Comparison of ENCODE assay signal across 23 cellular contexts in the genomic region with DNA sequence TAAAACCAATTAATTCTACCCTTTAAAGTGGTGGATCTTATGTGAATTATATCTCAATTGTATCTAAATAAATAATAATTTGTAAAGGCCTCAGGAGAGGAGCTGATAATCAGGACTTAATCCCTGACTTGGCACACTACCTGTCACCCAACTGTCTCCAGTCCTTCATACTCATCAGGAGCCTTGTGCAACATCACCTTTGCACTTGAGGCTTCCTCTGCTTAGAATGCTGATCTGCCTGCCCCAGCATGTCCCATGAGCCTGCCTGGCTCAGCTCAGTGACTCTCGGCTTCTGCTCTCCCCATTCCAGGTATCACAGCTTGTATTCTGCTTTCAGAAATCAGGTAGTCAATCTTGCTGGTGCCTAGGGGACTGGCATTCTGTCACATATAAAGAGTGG. TPM values are rescaled to one million over a fixed set of nuclear protein-coding genes. Genes with fewer than 3 reads are reported as not detected.
A peak's percentile ranks its signal among the peaks of the same experiment; 100 is the strongest.
DNase-seq lines count a peak whose midpoint lies in the region; ATAC-seq and TF ChIP-seq lines count a peak whose summit lies in the region.
"Had no signal": no experiment of that assay in that cellular context is flagged by ENCODE, and none has a peak within 500 bp of the region (broad histone marks: within the 10 kb centered on the region; RNA-seq: fewer than 3 reads in every experiment).

No MANE protein-coding gene starts in this region.

- H3K9ac ChIP-seq in liver (ENCODE audit: low read depth in 1 of 2, low read length in 2 of 2): no peak overlapping the region

- TF ChIP-seq CTCF in liver (IDR thresholded peaks at IDR 0.05; ENCODE audit: low read depth, low read length, missing input control): no peak

- H3K27ac ChIP-seq in epithelial cell of prostate (no peak overlapping the region), liver (ENCODE audit: low read depth in 1 of 2, low read length in 2 of 2) (no peak overlapping the region)

- no peaks in the 10 kb centered on the region for H3K36me3 ChIP-seq in liver (ENCODE audit: control insufficient read depth in 4 of 4, insufficient read depth in 3 of 4, low read depth in 1 of 4, low read length in 3 of 4)

- no peaks in the 10 kb centered on the region for H3K9me3 ChIP-seq in liver (ENCODE audit: control insufficient read depth in 4 of 4, low read length in 3 of 4)

- H3K4me3 ChIP-seq in liver (ENCODE audit: low read depth in 1 of 3, low read length in 3 of 3): no peak overlapping the region

- peak in 1 of 2 donors; percentile 19 for TF ChIP-seq RAD21 in liver (IDR thresholded peaks at IDR 0.05)

- intact Hi-C loops in Right ventricle myocardium superior (cut with DNase I): no loop called here
- intact Hi-C loops in Right ventricle myocardium inferior (cut with DNase I): no loop called here

- peak; percentile 10 for DNase-seq in Right ventricle myocardium superior
- DNase-seq in Right ventricle myocardium inferior (ENCODE audit: missing footprints): no peak
- peak; percentile 58 for DNase-seq in epithelial cell of prostate (ENCODE audit: low read depth, low spot score)
- no peak for DNase-seq in NAMALWA (ENCODE audit: low spot score)
- DNase-seq in activated CD4-positive, alpha-beta T cell treated with anti-CD3 and anti-CD28 coated beads for 1 hour: no peak
- DNase-seq: Calu3, DMS79 treated with DMSO at 0.1 percent for 48 hours, GF-D8, Karpas-422, NCI-H1105, NCI-H1436 treated with DMSO at 0.1 percent for 48 hours, NCI-H187 treated with DMSO at 0.1 percent for 48 hours, NCI-H2107, NCI-H524, NCI-H748 treated with DMSO at 0.1 percent for 48 hours, PC-3, SHP77 treated with DMSO at 0.1 percent for 48 hours had no signal

- peaks cover 0 to 14% (median 9%) of the 10 kb centered on the region in 4 donors for H3K4me1 ChIP-seq in liver (ENCODE audit: control insufficient read depth in 4 of 4, insufficient read depth in 4 of 4, low read length in 3 of 4)

- ATAC-seq in Right ventricle myocardium superior (ENCODE audit: poor library complexity) (no peak), Right ventricle myocardium inferior (no peak), GM18861 (IDR thresholded peaks at IDR 0.05; ENCODE audit: unreplicated experiment) (no peak)
- ATAC-seq: HCT116, PC-3 had no signal

- H3K27me3 ChIP-seq in liver (ENCODE audit: control insufficient read depth in 4 of 4, insufficient read depth in 4 of 4, low read length in 3 of 4): no peaks in the 10 kb centered on the region

- 32% methylated on average over 1 of the region's 1 CpG for WGBS in liver

TF ChIP-seq in liver, 16 proteins besides CTCF, POLR2A, EP300 and RAD21:
- TF ChIP-seq, protein P1, sequence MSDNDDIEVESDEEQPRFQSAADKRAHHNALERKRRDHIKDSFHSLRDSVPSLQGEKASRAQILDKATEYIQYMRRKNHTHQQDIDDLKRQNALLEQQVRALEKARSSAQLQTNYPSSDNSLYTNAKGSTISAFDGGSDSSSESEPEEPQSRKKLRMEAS (IDR thresholded peaks at IDR 0.05): no peak
- TF ChIP-seq, protein P2, sequence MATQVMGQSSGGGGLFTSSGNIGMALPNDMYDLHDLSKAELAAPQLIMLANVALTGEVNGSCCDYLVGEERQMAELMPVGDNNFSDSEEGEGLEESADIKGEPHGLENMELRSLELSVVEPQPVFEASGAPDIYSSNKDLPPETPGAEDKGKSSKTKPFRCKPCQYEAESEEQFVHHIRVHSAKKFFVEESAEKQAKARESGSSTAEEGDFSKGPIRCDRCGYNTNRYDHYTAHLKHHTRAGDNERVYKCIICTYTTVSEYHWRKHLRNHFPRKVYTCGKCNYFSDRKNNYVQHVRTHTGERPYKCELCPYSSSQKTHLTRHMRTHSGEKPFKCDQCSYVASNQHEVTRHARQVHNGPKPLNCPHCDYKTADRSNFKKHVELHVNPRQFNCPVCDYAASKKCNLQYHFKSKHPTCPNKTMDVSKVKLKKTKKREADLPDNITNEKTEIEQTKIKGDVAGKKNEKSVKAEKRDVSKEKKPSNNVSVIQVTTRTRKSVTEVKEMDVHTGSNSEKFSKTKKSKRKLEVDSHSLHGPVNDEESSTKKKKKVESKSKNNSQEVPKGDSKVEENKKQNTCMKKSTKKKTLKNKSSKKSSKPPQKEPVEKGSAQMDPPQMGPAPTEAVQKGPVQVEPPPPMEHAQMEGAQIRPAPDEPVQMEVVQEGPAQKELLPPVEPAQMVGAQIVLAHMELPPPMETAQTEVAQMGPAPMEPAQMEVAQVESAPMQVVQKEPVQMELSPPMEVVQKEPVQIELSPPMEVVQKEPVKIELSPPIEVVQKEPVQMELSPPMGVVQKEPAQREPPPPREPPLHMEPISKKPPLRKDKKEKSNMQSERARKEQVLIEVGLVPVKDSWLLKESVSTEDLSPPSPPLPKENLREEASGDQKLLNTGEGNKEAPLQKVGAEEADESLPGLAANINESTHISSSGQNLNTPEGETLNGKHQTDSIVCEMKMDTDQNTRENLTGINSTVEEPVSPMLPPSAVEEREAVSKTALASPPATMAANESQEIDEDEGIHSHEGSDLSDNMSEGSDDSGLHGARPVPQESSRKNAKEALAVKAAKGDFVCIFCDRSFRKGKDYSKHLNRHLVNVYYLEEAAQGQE (IDR thresholded peaks at IDR 0.05): no peak
- peak; percentile 44 for TF ChIP-seq SP1 (IDR thresholded peaks at IDR 0.05)
- no peak for TF ChIP-seq YY1 (IDR thresholded peaks at IDR 0.05)
- TF ChIP-seq GABPA (IDR thresholded peaks at IDR 0.05 in 1 of 2, conservative IDR thresholded peaks at IDR 0.05 in 1 of 2): no peak
- TF ChIP-seq JUND (IDR thresholded peaks at IDR 0.05): peak in 1 of 2 donors; percentile 32
- TF ChIP-seq NR2F2 (IDR thresholded peaks at IDR 0.05): no peak
- TF ChIP-seq, protein P3, sequence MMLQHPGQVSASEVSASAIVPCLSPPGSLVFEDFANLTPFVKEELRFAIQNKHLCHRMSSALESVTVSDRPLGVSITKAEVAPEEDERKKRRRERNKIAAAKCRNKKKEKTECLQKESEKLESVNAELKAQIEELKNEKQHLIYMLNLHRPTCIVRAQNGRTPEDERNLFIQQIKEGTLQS (IDR thresholded peaks at IDR 0.05): no peak
- no peak for TF ChIP-seq HNF4G (IDR thresholded peaks at IDR 0.05)
- TF ChIP-seq EGR1 (IDR thresholded peaks at IDR 0.05; ENCODE audit: low read depth in 2 of 2): no peak
- TF ChIP-seq, protein P4, sequence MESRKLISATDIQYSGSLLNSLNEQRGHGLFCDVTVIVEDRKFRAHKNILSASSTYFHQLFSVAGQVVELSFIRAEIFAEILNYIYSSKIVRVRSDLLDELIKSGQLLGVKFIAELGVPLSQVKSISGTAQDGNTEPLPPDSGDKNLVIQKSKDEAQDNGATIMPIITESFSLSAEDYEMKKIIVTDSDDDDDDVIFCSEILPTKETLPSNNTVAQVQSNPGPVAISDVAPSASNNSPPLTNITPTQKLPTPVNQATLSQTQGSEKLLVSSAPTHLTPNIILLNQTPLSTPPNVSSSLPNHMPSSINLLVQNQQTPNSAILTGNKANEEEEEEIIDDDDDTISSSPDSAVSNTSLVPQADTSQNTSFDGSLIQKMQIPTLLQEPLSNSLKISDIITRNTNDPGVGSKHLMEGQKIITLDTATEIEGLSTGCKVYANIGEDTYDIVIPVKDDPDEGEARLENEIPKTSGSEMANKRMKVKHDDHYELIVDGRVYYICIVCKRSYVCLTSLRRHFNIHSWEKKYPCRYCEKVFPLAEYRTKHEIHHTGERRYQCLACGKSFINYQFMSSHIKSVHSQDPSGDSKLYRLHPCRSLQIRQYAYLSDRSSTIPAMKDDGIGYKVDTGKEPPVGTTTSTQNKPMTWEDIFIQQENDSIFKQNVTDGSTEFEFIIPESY (IDR thresholded peaks at IDR 0.05): no peak
- TF ChIP-seq FOXA2 (IDR thresholded peaks at IDR 0.05): no peak
- peak; percentile 79 to 85 for TF ChIP-seq HNF4A (conservative IDR thresholded peaks at IDR 0.05)
- no peak for TF ChIP-seq TAF1 (conservative IDR thresholded peaks at IDR 0.05)
- no peak for TF ChIP-seq FOXA1 (IDR thresholded peaks at IDR 0.05)
- peak in 1 of 2 donors; percentile 40 for TF ChIP-seq RXRA (IDR thresholded peaks at IDR 0.05)

RNA-seq across cellular contexts. Expression of a gene that starts 43.9 kb away (rescaled TPM):
- total RNA-seq in Right ventricle myocardium superior (11.9 TPM), Right ventricle myocardium inferior (7.4 TPM), liver (1 to 10 TPM in 1 of 2 donors, not detected in 1; 4.1 TPM)
- 1 to 10 TPM; 1.2 to 1.6 TPM for polyA plus RNA-seq in liver
- total RNA-seq: H4, RPMI7951 had no signal
- polyA plus RNA-seq: BJ had no signal

Comparison
In these comparisons a context has a peak if more than half of its experiments do, and no peak if none do; other contexts are left out.
1. DNase-seq: peak in Right ventricle myocardium superior (single experiment) and epithelial cell of prostate (single experiment); none in Right ventricle myocardium inferior (single experiment), NAMALWA (single experiment) and activated CD4-positive, alpha-beta T cell treated with anti-CD3 and anti-CD28 coated beads for 1 hour (single experiment).